Comparison of ENCODE assay signal across 1 cellular context in the genomic region with DNA sequence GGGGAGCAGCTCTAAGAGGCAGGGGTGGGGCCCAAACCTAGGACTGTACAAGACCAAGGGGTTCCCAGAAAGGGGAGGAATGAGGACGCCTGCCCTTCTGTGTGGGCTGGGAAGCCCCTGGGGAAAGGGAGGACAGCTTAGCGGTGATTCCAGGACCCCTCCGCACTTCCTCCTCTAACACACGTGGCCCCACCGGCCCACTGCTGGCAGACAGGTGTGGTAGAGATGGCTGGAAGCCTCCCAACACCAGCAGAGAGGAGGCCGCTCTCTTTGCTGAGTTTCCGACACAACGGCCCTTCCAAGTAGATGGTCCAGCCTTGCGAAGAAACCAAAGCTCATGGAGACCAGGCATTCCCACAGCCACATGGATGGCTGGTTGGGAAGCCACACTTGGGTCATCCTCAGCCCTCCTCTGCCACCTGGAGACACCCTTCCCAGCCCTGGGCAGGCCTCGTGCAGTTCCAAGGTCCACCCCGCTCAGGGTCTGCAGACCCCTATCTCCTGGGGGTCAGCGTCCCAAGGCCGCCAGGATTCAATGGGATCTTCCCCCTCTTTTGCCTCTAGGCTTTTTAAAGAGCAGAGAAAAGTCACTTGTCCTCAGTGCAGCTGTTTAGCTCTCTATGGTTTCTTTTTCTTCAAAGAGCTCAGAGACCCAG.
TF ChIP-seq lines count a peak whose summit lies in the region.

No MANE protein-coding gene starts in this region.

TF ChIP-seq in HepG2, 621 proteins besides CTCF, POLR2A, EP300 and RAD21:
- TF ChIP-seq AHR (CRISPR knock-in tag; IDR thresholded peaks at IDR 0.05) (peak; percentile 40; the same call in 1 of the 2 replicates), RBM39 (IDR thresholded peaks at IDR 0.05; ENCODE audit: low read depth, low read length, poor library complexity, severe bottlenecking) (peak; percentile 4), HDAC2 (CRISPR knock-in tag; IDR thresholded peaks at IDR 0.05) (no peak), HNF4A (CRISPR knock-in tag; IDR thresholded peaks at IDR 0.05) (peak; percentile 26; the same call in 1 of the 2 replicates), ZNF674 (CRISPR knock-in tag; IDR thresholded peaks at IDR 0.05; ENCODE audit: low read depth) (no peak), AGO2 (optimal IDR thresholded peaks at IDR 0.05; ENCODE audit: low read depth, low read length) (peak; percentile 85), AKAP8 (CRISPR knock-in tag; IDR thresholded peaks at IDR 0.05) (peak; percentile 39; the same call in 1 of the 2 replicates), SAFB2 (CRISPR knock-in tag; IDR thresholded peaks at IDR 0.05; ENCODE audit: borderline replicate concordance, low read depth) (0 out of 2 replicates have a peak, but pooled peaks have one; percentile 74), ZBTB7A (CRISPR knock-in tag; IDR thresholded peaks at IDR 0.05) (peak; percentile 25; the same call in 1 of the 2 replicates), RBM22 (optimal IDR thresholded peaks at IDR 0.05; ENCODE audit: low read length) (peak; percentile 96), FOXM1 (CRISPR knock-in tag; IDR thresholded peaks at IDR 0.05) (no peak)
- TF ChIP-seq, protein P1, sequence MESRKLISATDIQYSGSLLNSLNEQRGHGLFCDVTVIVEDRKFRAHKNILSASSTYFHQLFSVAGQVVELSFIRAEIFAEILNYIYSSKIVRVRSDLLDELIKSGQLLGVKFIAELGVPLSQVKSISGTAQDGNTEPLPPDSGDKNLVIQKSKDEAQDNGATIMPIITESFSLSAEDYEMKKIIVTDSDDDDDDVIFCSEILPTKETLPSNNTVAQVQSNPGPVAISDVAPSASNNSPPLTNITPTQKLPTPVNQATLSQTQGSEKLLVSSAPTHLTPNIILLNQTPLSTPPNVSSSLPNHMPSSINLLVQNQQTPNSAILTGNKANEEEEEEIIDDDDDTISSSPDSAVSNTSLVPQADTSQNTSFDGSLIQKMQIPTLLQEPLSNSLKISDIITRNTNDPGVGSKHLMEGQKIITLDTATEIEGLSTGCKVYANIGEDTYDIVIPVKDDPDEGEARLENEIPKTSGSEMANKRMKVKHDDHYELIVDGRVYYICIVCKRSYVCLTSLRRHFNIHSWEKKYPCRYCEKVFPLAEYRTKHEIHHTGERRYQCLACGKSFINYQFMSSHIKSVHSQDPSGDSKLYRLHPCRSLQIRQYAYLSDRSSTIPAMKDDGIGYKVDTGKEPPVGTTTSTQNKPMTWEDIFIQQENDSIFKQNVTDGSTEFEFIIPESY (CRISPR knock-in tag; IDR thresholded peaks at IDR 0.05) = peak; percentile 77
- TF ChIP-seq, protein P2, sequence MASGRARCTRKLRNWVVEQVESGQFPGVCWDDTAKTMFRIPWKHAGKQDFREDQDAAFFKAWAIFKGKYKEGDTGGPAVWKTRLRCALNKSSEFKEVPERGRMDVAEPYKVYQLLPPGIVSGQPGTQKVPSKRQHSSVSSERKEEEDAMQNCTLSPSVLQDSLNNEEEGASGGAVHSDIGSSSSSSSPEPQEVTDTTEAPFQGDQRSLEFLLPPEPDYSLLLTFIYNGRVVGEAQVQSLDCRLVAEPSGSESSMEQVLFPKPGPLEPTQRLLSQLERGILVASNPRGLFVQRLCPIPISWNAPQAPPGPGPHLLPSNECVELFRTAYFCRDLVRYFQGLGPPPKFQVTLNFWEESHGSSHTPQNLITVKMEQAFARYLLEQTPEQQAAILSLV (CRISPR knock-in tag; IDR thresholded peaks at IDR 0.05; ENCODE audit: borderline replicate concordance) = 0 out of 2 replicates have a peak, but pooled peaks have one; percentile 47
- TF ChIP-seq, protein P3, sequence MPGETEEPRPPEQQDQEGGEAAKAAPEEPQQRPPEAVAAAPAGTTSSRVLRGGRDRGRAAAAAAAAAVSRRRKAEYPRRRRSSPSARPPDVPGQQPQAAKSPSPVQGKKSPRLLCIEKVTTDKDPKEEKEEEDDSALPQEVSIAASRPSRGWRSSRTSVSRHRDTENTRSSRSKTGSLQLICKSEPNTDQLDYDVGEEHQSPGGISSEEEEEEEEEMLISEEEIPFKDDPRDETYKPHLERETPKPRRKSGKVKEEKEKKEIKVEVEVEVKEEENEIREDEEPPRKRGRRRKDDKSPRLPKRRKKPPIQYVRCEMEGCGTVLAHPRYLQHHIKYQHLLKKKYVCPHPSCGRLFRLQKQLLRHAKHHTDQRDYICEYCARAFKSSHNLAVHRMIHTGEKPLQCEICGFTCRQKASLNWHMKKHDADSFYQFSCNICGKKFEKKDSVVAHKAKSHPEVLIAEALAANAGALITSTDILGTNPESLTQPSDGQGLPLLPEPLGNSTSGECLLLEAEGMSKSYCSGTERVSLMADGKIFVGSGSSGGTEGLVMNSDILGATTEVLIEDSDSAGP (CRISPR knock-in tag; IDR thresholded peaks at IDR 0.05; ENCODE audit: borderline replicate concordance) = 0 out of 2 replicates have a peak, but pooled peaks have one; percentile 22
TF ChIP-seq in HepG2: peak in this region for 11.
